8 cellular contexts compared by ENCODE assay signal in the genomic region with DNA sequence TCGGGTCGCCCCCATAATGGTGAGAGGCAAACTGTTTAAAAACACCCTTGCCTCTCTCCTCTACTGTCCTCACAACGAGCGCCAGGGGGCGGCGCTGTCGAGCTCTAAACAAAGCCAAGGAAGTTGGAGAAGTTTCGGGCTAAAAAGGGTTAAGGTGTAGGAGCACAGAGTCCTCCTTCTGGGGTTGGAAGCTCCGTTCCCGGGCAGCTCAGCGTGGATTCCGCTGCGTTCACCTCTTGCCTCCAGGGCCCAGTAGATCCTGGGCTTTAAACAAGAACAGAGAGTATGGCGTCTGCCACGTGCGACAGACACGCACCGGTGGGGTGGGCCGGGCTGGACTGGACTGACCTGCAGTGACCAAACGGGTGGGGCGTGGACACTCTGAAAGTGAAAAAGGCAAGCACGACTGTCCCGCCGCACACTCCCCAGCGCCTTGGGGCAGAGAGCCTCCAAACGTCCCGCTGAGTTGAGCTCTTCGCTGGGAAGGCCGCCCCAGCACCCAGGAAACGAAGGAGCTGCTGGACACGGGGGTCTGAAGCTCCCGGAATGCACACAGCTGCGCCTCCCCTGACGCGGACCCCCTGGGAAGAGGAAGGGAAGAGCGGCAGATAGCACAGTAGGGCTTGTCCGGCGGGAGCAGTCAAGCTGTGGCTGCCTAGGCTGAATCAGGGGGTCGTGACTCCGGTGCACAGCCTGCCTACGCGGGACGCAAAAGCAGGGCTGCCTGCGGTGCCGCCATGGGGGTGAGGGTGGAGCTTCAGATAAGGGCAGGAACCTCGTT. TPM values are rescaled to one million over a fixed set of nuclear protein-coding genes. Genes with fewer than 3 reads are reported as not detected.
DNase-seq lines count a peak whose midpoint lies in the region; ATAC-seq and TF ChIP-seq lines count a peak whose summit lies in the region.

No MANE protein-coding gene starts in this region.

- H3K9me3 ChIP-seq in Caco-2 (no peaks in the 10 kb centered on the region), Karpas-422 (ENCODE audit: low read length) (no peaks in the 10 kb centered on the region), heart left ventricle (peaks cover 0 to under 1% (median 0%) of the 10 kb centered on the region in 12 donors), osteoblast (ENCODE audit: low read depth, low read length) (no peaks in the 10 kb centered on the region)

- no peak overlapping the region for H3K27ac ChIP-seq in Karpas-422 (ENCODE audit: low read length)
- H3K27ac ChIP-seq in heart left ventricle: peak overlapping the region; percentile 74 to 97 (median 90)
- peak overlapping the region; percentile 41 for H3K27ac ChIP-seq in osteoblast (ENCODE audit: low read depth, low read length)

- DNase-seq in Caco-2 (peak; percentile 78 to 82), Karpas-422 (peak; percentile 74), heart left ventricle (peak; percentile 79 to 91 (median 88)), osteoblast (ENCODE audit: insufficient read length, low spot score, missing footprints) (peak; percentile 90), NCI-H1105 (lab: John Stamatoyannopoulos, UW) (no peak)
- DNase-seq in activated T-cell treated with anti-CD3 and anti-CD28 coated beads, Interleukin-2, amount 50 U/mL, for 48 hours: peak; percentile 61 to 72

- peak overlapping the region; percentile 45 for H3K4me3 ChIP-seq in Caco-2 (ENCODE audit: low read depth, low read length)
- H3K4me3 ChIP-seq in Karpas-422 (ENCODE audit: low read length): no peak overlapping the region
- peak overlapping the region; percentile 50 to 88 (median 69) for H3K4me3 ChIP-seq in heart left ventricle
- H3K4me3 ChIP-seq in osteoblast (ENCODE audit: insufficient read depth, low read length): peak overlapping the region; percentile 75

- no TSS peak for BruUV-seq in Caco-2 (replicated peaks; lab: Mats Ljungman, UMichigan)

- peaks cover 32% of the 10 kb centered on the region for H3K4me1 Mint-ChIP-seq in Caco-2 (ENCODE audit: low read depth, unreplicated experiment)

- H3K27ac Mint-ChIP-seq in Caco-2 (ENCODE audit: unreplicated experiment): peak overlapping the region; percentile 97

- 7 to 16% (median 10%) methylated on average over 21 to 46 of the region's 46 CpGs for WGBS in heart left ventricle, 4 donors

- H3K9me3 Mint-ChIP-seq in Caco-2 (ENCODE audit: unreplicated experiment): no peaks in the 10 kb centered on the region

- no peaks in the 10 kb centered on the region for H3K27me3 Mint-ChIP-seq in Caco-2 (ENCODE audit: insufficient read depth, unreplicated experiment)

- H4K20me1 ChIP-seq in Karpas-422 (ENCODE audit: insufficient read depth, low read depth, low read length) (no peaks in the 10 kb centered on the region), osteoblast (ENCODE audit: insufficient read depth, low read length) (no peaks in the 10 kb centered on the region)

- no peak overlapping the region for H3K4me2 ChIP-seq in Karpas-422 (ENCODE audit: low read depth, low read length, poor library complexity, severe bottlenecking)
- peak overlapping the region; percentile 80 for H3K4me2 ChIP-seq in osteoblast (ENCODE audit: insufficient read depth, low read length)

- no peaks in the 10 kb centered on the region for H3K36me3 Mint-ChIP-seq in Caco-2 (ENCODE audit: insufficient read depth, unreplicated experiment)

- H2AFZ ChIP-seq in Karpas-422 (ENCODE audit: low read length) (no peak overlapping the region), osteoblast (ENCODE audit: low read length) (peak overlapping the region; percentile 94)

- peaks cover 30% of the 10 kb centered on the region for H3K4me1 ChIP-seq in Caco-2
- no peaks in the 10 kb centered on the region for H3K4me1 ChIP-seq in Karpas-422 (ENCODE audit: low read length)
- H3K4me1 ChIP-seq in heart left ventricle: peaks cover 0 to 55% (median 27%) of the 10 kb centered on the region in 12 donors
- H3K4me1 ChIP-seq in osteoblast (ENCODE audit: insufficient read depth, low read length): peaks cover 13% of the 10 kb centered on the region

- no peaks in the 10 kb centered on the region for H3K27me3 ChIP-seq in Caco-2 (replicated peaks; ENCODE audit: control insufficient read depth, insufficient read depth, low read length)
- no peaks in the 10 kb centered on the region for H3K27me3 ChIP-seq in Karpas-422 (ENCODE audit: low read length)
- H3K27me3 ChIP-seq in heart left ventricle: peaks cover 0 to 48% (median 12%) of the 10 kb centered on the region in 9 donors
- peaks cover 22% of the 10 kb centered on the region for H3K27me3 ChIP-seq in osteoblast (ENCODE audit: insufficient read depth, low read length)

- peak; percentile 52 to 74 (median 61) for ATAC-seq in heart left ventricle
- ATAC-seq in GM21390 (IDR thresholded peaks at IDR 0.05; ENCODE audit: unreplicated experiment): no peak
- no peak for ATAC-seq in GM18520 (IDR thresholded peaks at IDR 0.05; ENCODE audit: unreplicated experiment)

- TF ChIP-seq CTCF in Caco-2 (IDR thresholded peaks at IDR 0.05; ENCODE audit: insufficient read depth in 1 of 2, low read depth in 1 of 2, low read length in 1 of 2, severe bottlenecking in 1 of 2, unreplicated experiment in 1 of 2): peak; percentile 46 to 65
- peak; percentile 60 to 86 (median 76) for TF ChIP-seq CTCF in heart left ventricle (IDR thresholded peaks at IDR 0.05)
- peak; percentile 75 for TF ChIP-seq CTCF in osteoblast (IDR thresholded peaks at IDR 0.05; ENCODE audit: extremely low read depth, low read depth, low read length)

- H3K9ac ChIP-seq in Karpas-422 (ENCODE audit: low read length): no peak overlapping the region

- H3K79me2 ChIP-seq in Karpas-422 (ENCODE audit: low read length): no peaks in the 10 kb centered on the region
- H3K79me2 ChIP-seq in osteoblast (ENCODE audit: insufficient read depth, low read length): no peaks in the 10 kb centered on the region

- intact Hi-C loops in Caco-2 (cut with micrococcal nuclease; ENCODE audit: unreplicated experiment): loop anchor here (1.0 to 10.0 kb wide), 3 partner anchors 114 to 289 kb away; no protein-coding TSS in a partner anchor
- intact Hi-C loops in heart left ventricle (cut with DNase I): loop anchor here (2.0 to 10.0 kb wide), 13 partner anchors 32 to 359 kb away; no protein-coding TSS in a partner anchor

- H3K9me2 ChIP-seq in Karpas-422 (replicated peaks; ENCODE audit: insufficient read depth, low read length): no peaks in the 10 kb centered on the region

- H3K36me3 ChIP-seq in Caco-2 (ENCODE audit: control insufficient read depth, insufficient read depth, low read length) (no peaks in the 10 kb centered on the region), Karpas-422 (ENCODE audit: insufficient read depth, low read length) (no peaks in the 10 kb centered on the region), heart left ventricle (no peaks in the 10 kb centered on the region), osteoblast (ENCODE audit: insufficient read depth, low read length) (no peaks in the 10 kb centered on the region)

- peak overlapping the region; percentile 85 for H3K4me3 Mint-ChIP-seq in Caco-2 (ENCODE audit: unreplicated experiment)

- CTCF ChIA-PET in Caco-2 (lab: Charles Lee): interaction anchor here (0.7 to 2.0 kb wide), 15 partner anchors 10 to 359 kb away, joined by 3 to 14 read pairs (median 4); no protein-coding TSS in a partner anchor

- no peak for TF ChIP-seq POLR2A in heart left ventricle (IDR thresholded peaks at IDR 0.05)

- POLR2A ChIA-PET in Caco-2 (lab: Charles Lee): interaction anchor here (0.6 to 1.4 kb wide), 8 partner anchors 15 to 359 kb away, joined by 3 to 8 read pairs (median 3); no protein-coding TSS in a partner anchor

RNA-seq across cellular contexts. Expression of gene THBD, which starts 1.6 kb away (rescaled TPM):
- total RNA-seq in Caco-2 (2022) (0.77 and 1.0 TPM in 2 replicates), heart left ventricle (10 to 100 TPM; 12.4 to 70.9 (median 19.9) TPM), osteoblast (0.29 and 0.36 TPM in 2 replicates)
- not detected in 2 replicates for total RNA-seq in Karpas-422 (2014; rRNA removed; shearing (Covaris generic); ENCODE audit: low replicate concordance)
- polyA plus RNA-seq in heart left ventricle: 10 to 100 TPM in 1 of 2 donors, 1 to 10 TPM in 1; 8.2 to 24.0 TPM

RNA-seq across cellular contexts. Expression of gene SSTR4, which starts 15.9 kb away (rescaled TPM):
- total RNA-seq in Caco-2 (2022) (not detected in 2 replicates), heart left ventricle (under 1 TPM in 1 of 9 donors, not detected in 8; 0.28 TPM), osteoblast (not detected in 2 replicates)
- not detected in 2 replicates for total RNA-seq in Karpas-422 (2014; rRNA removed; shearing (Covaris generic); ENCODE audit: low replicate concordance)
- not detected for polyA plus RNA-seq in heart left ventricle

RNA-seq across cellular contexts. Expression of gene CD93, which starts 35.1 kb away (rescaled TPM):
- total RNA-seq in Caco-2 (2022) (not detected in 2 replicates), heart left ventricle (100 to 1,000 TPM in 1 of 9 donors, 10 to 100 TPM in 8; 29.6 to 110 (median 45.7) TPM), osteoblast (not detected in 2 replicates)
- total RNA-seq in Karpas-422 (2014; rRNA removed; shearing (Covaris generic); ENCODE audit: low replicate concordance): not detected in 2 replicates
- 10 to 100 TPM in 1 of 2 donors, 1 to 10 TPM in 1; 9.2 to 40.2 TPM for polyA plus RNA-seq in heart left ventricle

Comparison
In these comparisons a context has a peak if more than half of its experiments do, and no peak if none do; other contexts are left out.
1. ATAC-seq: peak in heart left ventricle (4 of 4); none in GM21390 (single experiment) and GM18520 (single experiment).
2. RNA of gene CD93, which starts 35.1 kb away (total RNA-seq): 29.6 to 110 TPM in heart left ventricle; not detected in Caco-2, not detected in Karpas-422 and not detected in osteoblast; every median in the first group is over 10 times any median in the second.
3. Peak in every context shown above with its lines, with median percentiles within 50 percentile points of each other: CTCF ChIP-seq.